ENCODE assay signal across 1 cellular context in the genomic region with DNA sequence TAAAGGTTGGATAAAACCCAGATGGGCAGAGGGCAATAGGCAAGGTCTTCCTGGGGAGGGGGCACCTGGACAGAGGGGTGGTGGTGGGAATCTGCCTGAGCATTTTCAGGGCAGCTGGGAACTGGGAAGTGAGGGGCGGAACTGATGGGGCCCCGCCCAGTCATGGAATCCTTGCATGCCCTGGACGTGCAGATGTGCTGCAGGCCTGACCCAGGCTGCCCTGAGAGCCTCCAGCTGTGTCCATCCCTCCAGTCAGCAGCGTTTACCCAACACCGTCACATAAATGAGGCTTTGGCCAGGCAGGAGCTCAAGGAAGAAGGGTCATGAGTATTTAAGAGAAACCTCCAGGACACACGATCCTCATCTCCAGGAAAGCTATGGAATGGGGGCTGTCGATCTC.
TF ChIP-seq lines count a peak whose summit lies in the region.

No MANE protein-coding gene starts in this region.

TF ChIP-seq in GM12878, 131 proteins besides CTCF, POLR2A, EP300 and RAD21 (continued from another document):
- TF ChIP-seq TAF1 (IDR thresholded peaks at IDR 0.05; ENCODE audit: borderline replicate concordance, low read depth, low read length): no peak
- no peak for TF ChIP-seq ZNF384 (IDR thresholded peaks at IDR 0.05; ENCODE audit: borderline replicate concordance, low read depth, low read length)
- no peak for TF ChIP-seq HDAC2 (IDR thresholded peaks at IDR 0.05)
